Comparison of ENCODE assay signal across 8 cellular contexts in the genomic region with DNA sequence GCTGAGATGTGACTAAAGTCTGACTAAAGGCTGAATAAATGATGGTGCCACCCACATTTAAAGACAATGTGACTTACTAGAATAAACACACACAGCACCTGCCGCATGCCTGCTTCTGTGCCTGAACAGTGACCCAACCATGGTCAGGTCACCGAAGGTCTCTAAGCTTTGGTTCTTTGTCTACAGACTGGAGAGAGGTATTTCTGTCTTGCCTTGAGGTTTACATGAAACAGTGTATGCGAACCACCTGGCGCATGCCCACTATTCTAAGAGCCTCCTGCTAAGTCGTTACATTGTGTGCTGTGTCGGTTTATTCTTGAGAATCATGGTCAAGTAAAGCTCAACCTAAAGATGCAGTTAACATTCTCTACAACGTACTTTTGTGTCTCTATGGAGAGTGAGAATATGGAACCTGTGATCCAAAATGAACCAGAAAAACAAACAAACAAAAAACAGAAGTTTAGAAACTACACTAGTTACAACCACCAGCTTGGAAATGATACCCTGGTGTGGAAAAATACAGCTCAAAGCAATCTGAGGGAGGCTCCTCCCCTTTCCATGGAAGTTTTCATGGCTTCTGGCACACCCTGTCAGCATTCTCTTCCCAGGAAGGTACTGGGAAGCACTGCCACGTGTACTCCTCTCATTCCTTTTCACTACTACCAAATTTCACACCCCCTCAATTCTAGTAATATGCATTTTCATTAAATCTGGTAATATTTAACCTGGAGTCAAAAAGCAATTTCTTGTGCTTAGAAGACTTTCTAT. TPM values are rescaled to one million over a fixed set of nuclear protein-coding genes. Genes with fewer than 3 reads are reported as not detected.
DNase-seq lines count a peak whose midpoint lies in the region; ATAC-seq, FAIRE-seq and TF ChIP-seq lines count a peak whose summit lies in the region.

No MANE protein-coding gene starts in this region.

- no peak for FAIRE-seq in HTR-8/SVneo (lab: Jason Lieb, UNC)

- TF ChIP-seq CTCF in PC-9 (conservative IDR thresholded peaks at IDR 0.05) (no peak), Calu3 (IDR thresholded peaks at IDR 0.05; ENCODE audit: unreplicated experiment) (no peak)

- H3K9me3 ChIP-seq in BLaER1 (no peaks in the 10 kb centered on the region; the same call in 1 of the 2 replicates), PC-9 (ENCODE audit: insufficient read depth, low read depth) (no peaks in the 10 kb centered on the region)

- H3F3A ChIP-seq in PC-9 (ENCODE audit: insufficient read depth, low read depth) = peaks cover 31% of the 10 kb centered on the region

- peak; percentile 13 for ATAC-seq in GM18909 (IDR thresholded peaks at IDR 0.05; ENCODE audit: poor library complexity, unreplicated experiment)

- H3K27ac ChIP-seq in BLaER1 (peak overlapping the region; percentile 84), PC-9 (peak overlapping the region; percentile 74)

- peak overlapping the region; percentile 52; the same call in 1 of the 2 replicates for H3K9ac ChIP-seq in BLaER1

- no peak overlapping the region for H2AFZ ChIP-seq in PC-9

- H3K79me2 ChIP-seq in PC-9 (ENCODE audit: low read depth) = peaks cover 93% of the 10 kb centered on the region

- H3K36me3 ChIP-seq in BLaER1 = no peaks in the 10 kb centered on the region
- H3K36me3 ChIP-seq in PC-9 (ENCODE audit: low read depth) = 0 out of 2 replicates have a peak, but pooled peaks cover 9% of the 10 kb centered on the region

- H3K27ac Mint-ChIP-seq in immature natural killer cell (peak overlapping the region; percentile 90 to 96 (median 92)), Calu3 (ENCODE audit: unreplicated experiment) (no peak overlapping the region)

- H3K27me3 Mint-ChIP-seq in immature natural killer cell (ENCODE audit: low read depth in 3 of 3) (peaks cover 0 to 11% (median 5%) of the 10 kb centered on the region in 3 donors), Calu3 (ENCODE audit: unreplicated experiment) (no peaks in the 10 kb centered on the region)

- H3K4me2 ChIP-seq in BLaER1 (peak overlapping the region; percentile 95), PC-9 (peak overlapping the region; percentile 54)

- H3K27me3 ChIP-seq in BLaER1 = no peaks in the 10 kb centered on the region
- no peaks in the 10 kb centered on the region for H3K27me3 ChIP-seq in PC-9 (ENCODE audit: insufficient read depth, low read depth)

- H3K36me3 Mint-ChIP-seq in immature natural killer cell (peaks cover 0 to 2% (median 0%) of the 10 kb centered on the region in 3 donors), Calu3 (ENCODE audit: insufficient read depth, unreplicated experiment) (no peaks in the 10 kb centered on the region)

- DNase-seq in PC-9 (no peak), immature natural killer cell (no peak), HTR-8/SVneo (ENCODE audit: insufficient read length, low spot score) (no peak), Calu3 (no peak), retina (no peak), OCI-M1 (lab: John Stamatoyannopoulos, UW) (no peak)

- no peaks in the 10 kb centered on the region for H3K9me3 Mint-ChIP-seq in immature natural killer cell
- H3K9me3 Mint-ChIP-seq in Calu3 (ENCODE audit: low read depth, unreplicated experiment) = no peaks in the 10 kb centered on the region

- H3K4me3 Mint-ChIP-seq in immature natural killer cell (peak overlapping the region; percentile 60 to 88 (median 80)), Calu3 (ENCODE audit: low read depth, unreplicated experiment) (no peak overlapping the region)

- peaks cover 66% of the 10 kb centered on the region for H4K20me1 ChIP-seq in BLaER1
- H4K20me1 ChIP-seq in PC-9 (ENCODE audit: insufficient read depth) = peaks cover 18% of the 10 kb centered on the region

- H3K4me3 ChIP-seq in BLaER1 (no peak overlapping the region), PC-9 (no peak overlapping the region)

- intact Hi-C loops in PC-9 (cut with micrococcal nuclease; ENCODE audit: unreplicated experiment) (no loop called here), Calu3 (cut with micrococcal nuclease; ENCODE audit: unreplicated experiment) (no loop called here)

- POLR2A ChIA-PET in PC-9 (lab: Charles Lee; ENCODE audit: unreplicated experiment) = interaction anchor here (0.6 to 0.7 kb wide), 7 partner anchors 12 to 519 kb away, joined by 3 to 9 read pairs (median 3); partner anchors contain the start of gene PSPH

- H3K4me1 ChIP-seq in BLaER1 (peaks cover 81% of the 10 kb centered on the region), PC-9 (replicated peaks; ENCODE audit: insufficient read depth) (peaks cover 50% of the 10 kb centered on the region)

- CTCF ChIA-PET in PC-9 (lab: Charles Lee) (interaction anchor here (0.6 kb wide), 1 partner anchor 310 kb away, joined by 3 read pairs; no protein-coding TSS in a partner anchor), Calu3 (lab: Charles Lee) (interaction anchor here (1.8 kb wide), 1 partner anchor 33 kb away, joined by 4 read pairs; no protein-coding TSS in a partner anchor)

- no peaks in the 10 kb centered on the region for H3K9me2 ChIP-seq in PC-9 (ENCODE audit: insufficient read depth)

- BruUV-seq in PC-9 (replicated peaks; lab: Mats Ljungman, UMichigan) = no TSS peak
- no TSS peak for BruUV-seq in Calu3 (replicated peaks; lab: Mats Ljungman, UMichigan)

- H3K4me1 Mint-ChIP-seq in immature natural killer cell (peaks cover 75 to 85% of the 10 kb centered on the region in 2 donors), Calu3 (ENCODE audit: low read depth, unreplicated experiment) (peaks cover 36% of the 10 kb centered on the region)

RNA-seq across cellular contexts. Expression of gene VOPP1, which starts 40.0 kb away (rescaled TPM):
- 200 and 207 TPM in 2 replicates for total RNA-seq in PC-9 (2021)
- polyA plus RNA-seq in immature natural killer cell = 100 to 1,000 TPM in 1 of 3 donors, 10 to 100 TPM in 2; 54.0 to 119 (median 57.9) TPM
- total RNA-seq in Calu3 (2022) = 106 and 128 TPM in 2 replicates
